ENCODE assay signal across 8 cellular contexts in genomic region chr6:113969888-113970807, GRCh38. TPM values are rescaled to one million over a fixed set of nuclear protein-coding genes. Genes with fewer than 3 reads are reported as not detected.
DNase-seq lines count a peak whose midpoint lies in the region; ATAC-seq and TF ChIP-seq lines count a peak whose summit lies in the region.

No MANE protein-coding gene starts in this region.

- in situ Hi-C loops in astrocyte of the spinal cord (cut with HindIII; ENCODE audit: low sequenced_read_pairs), result no loop called here

- peak overlapping the region; percentile 94 for H3K4me3 ChIP-seq in astrocyte of the spinal cord (ENCODE audit: low read depth, low read length)

- DNase-seq in ELR (ENCODE audit: low read depth) (peak; percentile 58), Kasumi-1 (lab: John Stamatoyannopoulos, UW) (peak; percentile 58 to 75), astrocyte of the spinal cord (ENCODE audit: low read depth, low spot score) (peak; percentile 51), iPS DF 4.7 (ENCODE audit: extremely low read depth, low spot score) (peak; percentile 9), sciatic nerve (ENCODE audit: low spot score) (peak; percentile 78), T1000 (lab: John Stamatoyannopoulos, UW) (no peak)
- peak; percentile 42 for DNase-seq in T-helper 2 cell treated with Interferon-gamma antibody and Interleukin-4, amounts not matched to agents 5 μg/mL and 100 μg/mL, for 36 hours (ENCODE audit: low spot score)

- intact Hi-C loops in sciatic nerve (cut with DNase I), result no loop called here

- peak overlapping the region; percentile 90 for H3K4me3 Mint-ChIP-seq in T-helper 2 cell treated with Interferon-gamma antibody and Interleukin-4, amounts not matched to agents 5 μg/mL and 100 μg/mL, for 36 hours

- H3K4me1 Mint-ChIP-seq in T-helper 2 cell treated with Interferon-gamma antibody and Interleukin-4, amounts not matched to agents 5 μg/mL and 100 μg/mL, for 36 hours (ENCODE audit: low read depth), result peaks cover 25% of the 10 kb centered on the region

- no peaks in the 10 kb centered on the region for H3K9me3 Mint-ChIP-seq in T-helper 2 cell treated with Interferon-gamma antibody and Interleukin-4, amounts not matched to agents 5 μg/mL and 100 μg/mL, for 36 hours

- ATAC-seq in GM21825 (IDR thresholded peaks at IDR 0.05; ENCODE audit: unreplicated experiment) (peak; percentile 40), sciatic nerve (peak; percentile 56)

- no peaks in the 10 kb centered on the region for H3K27me3 Mint-ChIP-seq in T-helper 2 cell treated with Interferon-gamma antibody and Interleukin-4, amounts not matched to agents 5 μg/mL and 100 μg/mL, for 36 hours (ENCODE audit: low read depth)

- no peak for TF ChIP-seq CTCF in astrocyte of the spinal cord (IDR thresholded peaks at IDR 0.05; ENCODE audit: low read depth, low read length)

- H3K36me3 Mint-ChIP-seq in T-helper 2 cell treated with Interferon-gamma antibody and Interleukin-4, amounts not matched to agents 5 μg/mL and 100 μg/mL, for 36 hours (ENCODE audit: low read depth), result peaks cover 2% of the 10 kb centered on the region

- H3K27ac Mint-ChIP-seq in T-helper 2 cell treated with Interferon-gamma antibody and Interleukin-4, amounts not matched to agents 5 μg/mL and 100 μg/mL, for 36 hours, result peak overlapping the region; percentile 83

RNA-seq across cellular contexts. Expression of gene HDAC2, which starts 0.8 kb away (rescaled TPM):
- total RNA-seq in sciatic nerve, result 62.9 TPM
